Comparison of ENCODE assay signal across 8 cellular contexts in genomic region chr17:77320046-77320445, GRCh38.
DNase-seq lines count a peak whose midpoint lies in the region; TF ChIP-seq lines count a peak whose summit lies in the region.

No MANE protein-coding gene starts in this region.

- DNase-seq in HT1080 (ENCODE audit: low read depth): peak; percentile 35
- no peak for DNase-seq in astrocyte of the cerebellum (ENCODE audit: low read depth)
- DNase-seq in mesothelial cell of epicardium (ENCODE audit: low spot score in 2 of 2, unreplicated experiment in 2 of 2): no peak
- DNase-seq in central memory CD4-positive, alpha-beta T cell: no peak
- no peak for DNase-seq in germinal center (ENCODE audit: low spot score)
- no peak for DNase-seq in NCI-H446 (lab: John Stamatoyannopoulos, UW)
- DNase-seq in kidney tubule cell (ENCODE audit: low spot score): no peak

- in situ Hi-C loops in astrocyte of the cerebellum (cut with HindIII; ENCODE audit: low sequenced_read_pairs): loop anchor here (10.0 kb wide), 1 partner anchor 125 kb away; no protein-coding TSS in a partner anchor

- peak overlapping the region; percentile 100 for H3K27ac ChIP-seq in ACC112 (ENCODE audit: low read depth, low read length)

- no peaks in the 10 kb centered on the region for H3K36me3 Mint-ChIP-seq in mesothelial cell of epicardium

- H3K36me3 ChIP-seq in ACC112 (ENCODE audit: insufficient read depth, low read length): no peaks in the 10 kb centered on the region

- H3K79me2 ChIP-seq in ACC112 (ENCODE audit: control insufficient read depth, insufficient read depth, low read length, unreplicated experiment): peaks cover 40% of the 10 kb centered on the region

- peak overlapping the region; percentile 94 for H3K27ac Mint-ChIP-seq in mesothelial cell of epicardium

- H3K4me3 ChIP-seq in ACC112 (ENCODE audit: low read depth, low read length): peak overlapping the region; percentile 98
- peak overlapping the region; percentile 16 for H3K4me3 ChIP-seq in astrocyte of the cerebellum (ENCODE audit: low read depth, low read length)

- H3K27me3 ChIP-seq in ACC112 (ENCODE audit: insufficient read depth, low read length): no peaks in the 10 kb centered on the region

- no peaks in the 10 kb centered on the region for H3K9me3 Mint-ChIP-seq in mesothelial cell of epicardium

- peaks cover 70% of the 10 kb centered on the region for H3K4me1 Mint-ChIP-seq in mesothelial cell of epicardium

- peak overlapping the region; percentile 69 for H3K4me3 Mint-ChIP-seq in mesothelial cell of epicardium

- peaks cover 51% of the 10 kb centered on the region for H3K4me1 ChIP-seq in ACC112 (ENCODE audit: control insufficient read depth, insufficient read depth, low read length, unreplicated experiment)

- TF ChIP-seq CTCF in astrocyte of the cerebellum (IDR thresholded peaks at IDR 0.05; ENCODE audit: low read depth, low read length, missing control alignments) (no peak), mesothelial cell of epicardium (IDR thresholded peaks at IDR 0.05; ENCODE audit: unreplicated experiment) (no peak)

- no peaks in the 10 kb centered on the region for H3K27me3 Mint-ChIP-seq in mesothelial cell of epicardium (ENCODE audit: low read depth)

- H2AFZ ChIP-seq in ACC112 (ENCODE audit: low read length, unreplicated experiment): no peak overlapping the region
